8 cellular contexts compared by ENCODE assay signal in the genomic region with DNA sequence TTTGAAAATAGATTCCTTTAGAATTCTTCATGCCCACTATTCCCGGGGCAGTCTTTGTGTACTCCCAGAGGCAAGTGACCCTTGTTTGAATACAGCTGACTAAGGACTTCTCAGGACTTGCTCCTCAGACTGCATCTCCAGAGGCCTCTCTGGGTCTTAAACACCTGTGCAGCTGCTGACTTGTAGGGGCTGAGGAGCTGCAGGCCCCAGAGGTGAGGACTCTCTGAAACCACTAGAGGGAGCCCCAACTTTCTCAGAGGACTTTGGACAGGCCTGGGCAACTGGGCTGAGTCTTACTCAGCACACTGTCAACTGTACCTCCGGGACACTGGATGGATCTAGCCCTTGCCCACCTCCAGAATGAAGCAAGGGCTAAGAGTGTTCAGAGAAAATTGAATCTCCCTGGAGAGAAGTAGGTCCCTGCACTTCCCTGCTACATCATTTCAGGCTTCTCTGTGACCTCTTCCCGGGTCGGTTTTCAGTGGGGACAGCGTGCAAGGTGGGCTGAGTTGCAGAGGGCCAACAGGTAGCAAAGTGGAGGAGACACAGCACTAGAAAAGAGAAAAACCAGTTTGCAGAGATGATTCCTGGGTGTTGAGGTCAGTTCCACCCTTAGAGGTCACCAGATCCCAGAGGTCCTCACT.
DNase-seq lines count a peak whose midpoint lies in the region; FAIRE-seq and TF ChIP-seq lines count a peak whose summit lies in the region.

No MANE protein-coding gene starts in this region.

- H3K36me3 ChIP-seq in SJCRH30 = no peaks in the 10 kb centered on the region
- H3K36me3 ChIP-seq in endothelial cell of umbilical vein (ENCODE audit: control insufficient read depth in 2 of 2, extremely low read depth in 1 of 2, insufficient read depth in 2 of 2, low read length in 2 of 2) = no peaks in the 10 kb centered on the region
- H3K36me3 ChIP-seq in osteoblast (ENCODE audit: insufficient read depth, low read length) = no peaks in the 10 kb centered on the region
- H3K36me3 ChIP-seq in tibial nerve = no peaks in the 10 kb centered on the region

- H2AFZ ChIP-seq in endothelial cell of umbilical vein (ENCODE audit: low read depth, low read length) (no peak overlapping the region), osteoblast (ENCODE audit: low read length) (no peak overlapping the region)

- intact Hi-C loops in endothelial cell of umbilical vein (cut with micrococcal nuclease) = loop anchor here (1.0 kb wide), 1 partner anchor 931 kb away; no protein-coding TSS in a partner anchor

- TF ChIP-seq CTCF in AG04450 (IDR thresholded peaks at IDR 0.05; ENCODE audit: low read depth, low read length) (peak; percentile 63), GM10266 (IDR thresholded peaks at IDR 0.05; ENCODE audit: control insufficient read depth, insufficient read depth, low read depth, missing control alignments) (peak; percentile 50), endothelial cell of umbilical vein (IDR thresholded peaks at IDR 0.05; ENCODE audit: extremely low read depth in 1 of 2, insufficient read depth in 1 of 2, low read depth in 1 of 2, low read length in 2 of 2) (peak; percentile 70 to 81), osteoblast (IDR thresholded peaks at IDR 0.05; ENCODE audit: extremely low read depth, low read depth, low read length) (peak; percentile 89), tibial nerve (IDR thresholded peaks at IDR 0.05) (peak in 1 of 5 experiments; percentile 29)

- H3K4me3 ChIP-seq in AG04450 (ENCODE audit: low read depth, low read length) (no peak overlapping the region), SJCRH30 (no peak overlapping the region), endothelial cell of umbilical vein (replicated peaks in 1 of 3; ENCODE audit: insufficient read depth in 1 of 3, low read depth in 1 of 3, low read length in 3 of 3) (no peak overlapping the region), osteoblast (ENCODE audit: insufficient read depth, low read length) (no peak overlapping the region), tibial nerve (no peak overlapping the region)

- H3K79me2 ChIP-seq in endothelial cell of umbilical vein (ENCODE audit: control insufficient read depth, insufficient read depth, low read length) (no peaks in the 10 kb centered on the region), osteoblast (ENCODE audit: insufficient read depth, low read length) (no peaks in the 10 kb centered on the region)

- H3K27me3 ChIP-seq in AG04450 (ENCODE audit: control insufficient read depth, insufficient read depth, low read length) (no peaks in the 10 kb centered on the region), SJCRH30 (no peaks in the 10 kb centered on the region), endothelial cell of umbilical vein (ENCODE audit: control insufficient read depth in 2 of 2, insufficient read depth in 2 of 2, low read length in 2 of 2) (no peaks in the 10 kb centered on the region), osteoblast (ENCODE audit: insufficient read depth, low read length) (no peaks in the 10 kb centered on the region), tibial nerve (no peaks in the 10 kb centered on the region)

- FAIRE-seq in endothelial cell of umbilical vein (lab: Jason Lieb, UNC) = peak; percentile 12

- DNase-seq in AG04450 (ENCODE audit: low read depth, low spot score) = peak; percentile 6
- peak; percentile 43 for DNase-seq in GM10266 (ENCODE audit: extremely low spot score)
- DNase-seq in HCEC 1CT = peak; percentile 64
- peak; percentile 51 for DNase-seq in KBM-7
- DNase-seq in SJCRH30 = peak; percentile 56 to 84
- DNase-seq in endothelial cell of umbilical vein (ENCODE audit: low read depth, low spot score) = peak; percentile 43
- DNase-seq in osteoblast (ENCODE audit: insufficient read length, low spot score, missing footprints) = peak; percentile 58
- DNase-seq in tibial nerve (ENCODE audit: low spot score in 2 of 2) = no peak

- CTCF ChIA-PET in AG04450 (lab: Charles Lee) = interaction anchor here (0.6 to 2.5 kb wide), 6 partner anchors 13 to 930 kb away, joined by 3 to 10 read pairs (median 4); no protein-coding TSS in a partner anchor
- CTCF ChIA-PET in endothelial cell of umbilical vein (lab: Charles Lee) = interaction anchor here (1.1 to 4.2 kb wide), 5 partner anchors 9 to 944 kb away, joined by 4 to 33 read pairs (median 12); no protein-coding TSS in a partner anchor

- no peak overlapping the region for H3K4me2 ChIP-seq in endothelial cell of umbilical vein (ENCODE audit: insufficient read depth, low read length)
- H3K4me2 ChIP-seq in osteoblast (ENCODE audit: insufficient read depth, low read length) = no peak overlapping the region

- H3K27ac ChIP-seq in AG04450 (ENCODE audit: low read depth, low read length) (no peak overlapping the region), SJCRH30 (no peak overlapping the region), endothelial cell of umbilical vein (ENCODE audit: insufficient read depth, low read depth, low read length) (no peak overlapping the region), osteoblast (ENCODE audit: low read depth, low read length) (no peak overlapping the region), tibial nerve (no peak overlapping the region)

- no peaks in the 10 kb centered on the region for H3K9me1 ChIP-seq in endothelial cell of umbilical vein (replicated peaks; ENCODE audit: control insufficient read depth, extremely low read depth, insufficient read depth, low read length)

- no TSS peak for BruUV-seq in endothelial cell of umbilical vein (replicated peaks; lab: Mats Ljungman, UMichigan)

- dilution Hi-C loops in endothelial cell of umbilical vein (cut with MboI; ENCODE audit: extremely low pct_ligation_motif_present, low sequenced_read_pairs) = no loop called here

- H3K9me3 ChIP-seq in AG04450 (ENCODE audit: control insufficient read depth, insufficient read depth, low read length) = no peaks in the 10 kb centered on the region
- no peaks in the 10 kb centered on the region for H3K9me3 ChIP-seq in SJCRH30 (replicated peaks)
- H3K9me3 ChIP-seq in endothelial cell of umbilical vein (replicated peaks; ENCODE audit: control insufficient read depth, insufficient read depth, low read length) = no peaks in the 10 kb centered on the region
- no peaks in the 10 kb centered on the region for H3K9me3 ChIP-seq in osteoblast (ENCODE audit: low read depth, low read length)
- no peaks in the 10 kb centered on the region for H3K9me3 ChIP-seq in tibial nerve

- WGBS in tibial nerve, 2 donors = 82 to 83% methylated on average over 5 of the region's 5 CpGs

- in situ Hi-C loops in KBM-7 (cut with MboI; ENCODE audit: low pct_unique_long_range_greater_than_20kb, low sequenced_read_pairs) = loop anchor here (25.0 kb wide), 1 partner anchor 937 kb away; no protein-coding TSS in a partner anchor

- TF ChIP-seq EP300 in tibial nerve (IDR thresholded peaks at IDR 0.05) = no peak

- H4K20me1 ChIP-seq in endothelial cell of umbilical vein (replicated peaks; ENCODE audit: control insufficient read depth, extremely low read depth, insufficient read depth, low read length) (no peaks in the 10 kb centered on the region), osteoblast (ENCODE audit: insufficient read depth, low read length) (no peaks in the 10 kb centered on the region)

- no peaks in the 10 kb centered on the region for H3K4me1 ChIP-seq in SJCRH30
- no peaks in the 10 kb centered on the region for H3K4me1 ChIP-seq in endothelial cell of umbilical vein (ENCODE audit: control insufficient read depth, extremely low read depth, insufficient read depth, low read length)
- H3K4me1 ChIP-seq in osteoblast (ENCODE audit: insufficient read depth, low read length) = peaks cover 5% of the 10 kb centered on the region
- no peaks in the 10 kb centered on the region for H3K4me1 ChIP-seq in tibial nerve

- no peak for TF ChIP-seq POLR2A in endothelial cell of umbilical vein (IDR thresholded peaks at IDR 0.05; ENCODE audit: low read depth, low read length)
- TF ChIP-seq POLR2A in tibial nerve (IDR thresholded peaks at IDR 0.05) = no peak

- H3K9ac ChIP-seq in endothelial cell of umbilical vein (replicated peaks; ENCODE audit: extremely low read depth, insufficient read depth, low read length) = no peak overlapping the region

- POLR2A ChIA-PET in AG04450 (lab: Yijun Ruan, JAX) (no interaction called here), endothelial cell of umbilical vein (lab: Charles Lee) (no interaction called here)

TF ChIP-seq in endothelial cell of umbilical vein, 7 proteins besides CTCF, POLR2A, EP300 and RAD21:
- TF ChIP-seq MYC (IDR thresholded peaks at IDR 0.05; ENCODE audit: low read depth, low read length) (no peak), GATA2 (IDR thresholded peaks at IDR 0.05; ENCODE audit: insufficient read depth, insufficient read length, low read depth, low read length) (no peak), FOS (IDR thresholded peaks at IDR 0.05; ENCODE audit: borderline replicate concordance, insufficient read depth, low read length) (no peak), POLR2AphosphoS5 (IDR thresholded peaks at IDR 0.05; ENCODE audit: insufficient read depth, low read depth, low read length) (no peak), EZH2 (IDR thresholded peaks at IDR 0.05; ENCODE audit: borderline replicate concordance, low read depth, low read length, severe bottlenecking) (no peak), JUN (IDR thresholded peaks at IDR 0.05; ENCODE audit: borderline replicate concordance, insufficient read depth, insufficient read length, low read depth) (no peak)
- TF ChIP-seq, protein P1, sequence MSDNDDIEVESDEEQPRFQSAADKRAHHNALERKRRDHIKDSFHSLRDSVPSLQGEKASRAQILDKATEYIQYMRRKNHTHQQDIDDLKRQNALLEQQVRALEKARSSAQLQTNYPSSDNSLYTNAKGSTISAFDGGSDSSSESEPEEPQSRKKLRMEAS (IDR thresholded peaks at IDR 0.05; ENCODE audit: insufficient read depth, insufficient read length) = no peak

Comparison
In these comparisons a context has a peak if more than half of its experiments do, and no peak if none do; other contexts are left out.
1. DNase-seq: peak in AG04450 (single experiment), GM10266 (single experiment), HCEC 1CT (single experiment), KBM-7 (single experiment), SJCRH30 (2 of 2), endothelial cell of umbilical vein (single experiment) and osteoblast (single experiment); none in tibial nerve (0 of 2).